ENCODE assay signal across 2 cellular contexts in genomic region chr11:45655347-45655756, GRCh38.
TF ChIP-seq lines count a peak whose summit lies in the region.

No MANE protein-coding gene starts in this region.

TF ChIP-seq in HEK293T, 16 proteins besides CTCF, POLR2A, EP300 and RAD21 (continued from another document):
- TF ChIP-seq ARNT (IDR thresholded peaks at IDR 0.05) (no peak), FOXK2 (IDR thresholded peaks at IDR 0.05) (no peak), CTBP1 (IDR thresholded peaks at IDR 0.05; ENCODE audit: borderline replicate concordance) (no peak), FOXA1 (IDR thresholded peaks at IDR 0.05) (no peak), LEF1 (IDR thresholded peaks at IDR 0.05; ENCODE audit: borderline replicate concordance) (no peak), ELF4 (IDR thresholded peaks at IDR 0.05) (no peak), HDGF (IDR thresholded peaks at IDR 0.05; ENCODE audit: borderline replicate concordance) (no peak), TARDBP (IDR thresholded peaks at IDR 0.05) (no peak), SUZ12 (IDR thresholded peaks at IDR 0.05) (no peak), NFRKB (IDR thresholded peaks at IDR 0.05) (no peak), L3MBTL2 (conservative IDR thresholded peaks at IDR 0.05) (no peak), PKNOX1 (IDR thresholded peaks at IDR 0.05) (no peak), BHLHE40 (IDR thresholded peaks at IDR 0.05; ENCODE audit: borderline replicate concordance) (no peak)

TF ChIP-seq in HepG2, 621 proteins besides CTCF, POLR2A, EP300 and RAD21 (continued from another document):
- peak; percentile 69 for TF ChIP-seq XRCC5 (optimal IDR thresholded peaks at IDR 0.05; ENCODE audit: low read length)
- TF ChIP-seq KDM5B (CRISPR knock-in tag; IDR thresholded peaks at IDR 0.05; ENCODE audit: borderline replicate concordance), result no peak
- peak; percentile 22; the same call in 1 of the 2 replicates for TF ChIP-seq SALL1 (CRISPR knock-in tag; IDR thresholded peaks at IDR 0.05)
- peak; percentile 81 for TF ChIP-seq STAG1 (CRISPR knock-in tag; IDR thresholded peaks at IDR 0.05)
- 0 out of 2 replicates have a peak, but pooled peaks have one; percentile 3 for TF ChIP-seq POGK (CRISPR knock-in tag; conservative IDR thresholded peaks at IDR 0.05)
- TF ChIP-seq ZNF556 (CRISPR knock-in tag; IDR thresholded peaks at IDR 0.05; ENCODE audit: borderline replicate concordance), result no peak
- TF ChIP-seq U2AF1 (optimal IDR thresholded peaks at IDR 0.05; ENCODE audit: low read depth, low read length), result no peak
- TF ChIP-seq ZSCAN20 (CRISPR knock-in tag; IDR thresholded peaks at IDR 0.05; ENCODE audit: borderline replicate concordance), result no peak
- TF ChIP-seq FOXO1 (CRISPR knock-in tag; IDR thresholded peaks at IDR 0.05), result 0 out of 2 replicates have a peak, but pooled peaks have one; percentile 25
- peak; percentile 33; the same call in 1 of the 2 replicates for TF ChIP-seq ZNF572 (CRISPR knock-in tag; IDR thresholded peaks at IDR 0.05)
- peak; percentile 48; the same call in 1 of the 2 replicates for TF ChIP-seq IRF9 (CRISPR knock-in tag; IDR thresholded peaks at IDR 0.05; ENCODE audit: borderline replicate concordance)
- peak; percentile 36; the same call in 1 of the 2 replicates for TF ChIP-seq ZNF687 (CRISPR knock-in tag; IDR thresholded peaks at IDR 0.05)
